ENCODE assay signal across 8 cellular contexts in genomic region chr3:150600647-150601530, GRCh38. TPM values are rescaled to one million over a fixed set of nuclear protein-coding genes. Genes with fewer than 3 reads are reported as not detected.
DNase-seq lines count a peak whose midpoint lies in the region; ATAC-seq, FAIRE-seq and TF ChIP-seq lines count a peak whose summit lies in the region.
"Not testable (repeated sequence)": the region's sequence is repeated elsewhere in the genome, so short reads cannot be mapped to it uniquely, and the experiment has no call there.

No MANE protein-coding gene starts in this region.

- 89% methylated on average over 12 of the region's 13 CpGs for WGBS in HUES64
- under 1% methylated on average over 11 of the region's 13 CpGs for WGBS in K562 (ENCODE audit: insufficient coverage, low coverage, missing lambda C conversion rate)

- TF ChIP-seq RAD21 in K562 (CRISPR knock-in tag; conservative IDR thresholded peaks at IDR 0.05 in 1 of 2, IDR thresholded peaks at IDR 0.05 in 1 of 2) = not testable (repeated sequence)

- not testable (repeated sequence) for H3K9me2 ChIP-seq in PC-3 (replicated peaks; ENCODE audit: low read length)

- not testable (repeated sequence) for H3K27ac ChIP-seq in A673 (ENCODE audit: low read depth, low read length, poor library complexity, severe bottlenecking)
- H3K27ac ChIP-seq in HUES64 (ENCODE audit: low read depth, low read length) (peak overlapping the region; percentile 89), PC-3 (ENCODE audit: low read length) (peak overlapping the region; percentile 94), K562 (ENCODE audit: extremely low read depth, low read depth, low read length) (peak overlapping the region; percentile 79)

- H3K9me3 ChIP-seq in A673 (ENCODE audit: low read depth, low read length, poor library complexity, severe bottlenecking); HUES64 (ENCODE audit: insufficient read depth, low read depth, low read length); PC-3 (ENCODE audit: low read length); K562 (replicated peaks; ENCODE audit: control insufficient read depth, insufficient read depth, low read depth, low read length): not testable (repeated sequence)

- BruUV-seq in A673 (replicated peaks; lab: Mats Ljungman, UMichigan) = TSS peak; percentile 24
- TSS peak; percentile 5 for BruUV-seq in PC-3 (replicated peaks; lab: Mats Ljungman, UMichigan)
- TSS peak; percentile 42 for BruUV-seq in K562 (replicated peaks; lab: Mats Ljungman, UMichigan)

- CTCF ChIA-PET in A673 (lab: Charles Lee); PC-3 (lab: Charles Lee); activated CD4-positive, alpha-beta T cell treated with anti-CD3 and anti-CD28 coated beads for 36 hours (lab: Charles Lee); K562 (lab: Yijun Ruan, JAX; ENCODE audit: low intra/inter-chr PET ratio): not testable (repeated sequence)

- POLR2A ChIA-PET in A673 (lab: Charles Lee; ENCODE audit: low non-redundant PET); activated CD4-positive, alpha-beta T cell treated with anti-CD3 and anti-CD28 coated beads for 36 hours (lab: Charles Lee); naive thymus-derived CD8-positive, alpha-beta T cell (lab: Charles Lee): not testable (repeated sequence)
- POLR2A ChIA-PET in PC-3 (lab: Charles Lee; ENCODE audit: unreplicated experiment) (interaction anchor here (0.7 kb wide), 1 partner anchor 420 kb away, joined by 4 read pairs; no protein-coding TSS in a partner anchor), K562 (lab: Yijun Ruan, JAX) (interaction anchor here (0.7 kb wide), 1 partner anchor 335 kb away, joined by 3 read pairs; no protein-coding TSS in a partner anchor)

- peaks cover 45% of the 10 kb centered on the region for H3K4me1 Mint-ChIP-seq in activated CD4-positive, alpha-beta T cell treated with anti-CD3 and anti-CD28 coated beads for 36 hours
- peaks cover 22 to 67% (median 41%) of the 10 kb centered on the region in 4 donors for H3K4me1 Mint-ChIP-seq in naive thymus-derived CD8-positive, alpha-beta T cell

- H2AFZ ChIP-seq in PC-3 (ENCODE audit: low read length) = peak overlapping the region; percentile 4; the same call in 1 of the 2 replicates
- peak overlapping the region; percentile 34; the same call in 1 of the 2 replicates for H2AFZ ChIP-seq in K562 (ENCODE audit: low read depth, low read length)

- peak overlapping the region; percentile 53 for H3K27ac Mint-ChIP-seq in activated CD4-positive, alpha-beta T cell treated with anti-CD3 and anti-CD28 coated beads for 36 hours
- H3K27ac Mint-ChIP-seq in naive thymus-derived CD8-positive, alpha-beta T cell = peak overlapping the region in 4 of 10 donors; percentile 17 to 69 (median 28)

- H3K9me3 Mint-ChIP-seq in activated CD4-positive, alpha-beta T cell treated with anti-CD3 and anti-CD28 coated beads for 36 hours (ENCODE audit: low read depth); naive thymus-derived CD8-positive, alpha-beta T cell: not testable (repeated sequence)

- H3K79me2 ChIP-seq in PC-3 (ENCODE audit: low read length) (peaks cover 92% of the 10 kb centered on the region), K562 (ENCODE audit: control insufficient read depth, insufficient read depth, low read length) (peaks cover 97% of the 10 kb centered on the region)

- H3K27me3 Mint-ChIP-seq in activated CD4-positive, alpha-beta T cell treated with anti-CD3 and anti-CD28 coated beads for 36 hours; naive thymus-derived CD8-positive, alpha-beta T cell: not testable (repeated sequence)

- intact Hi-C loops in A673 (cut with micrococcal nuclease; ENCODE audit: unreplicated experiment) = loop anchor here (5.0 kb wide), 1 partner anchor 101 kb away; the partner anchor contains the start of gene ERICH6
- intact Hi-C loops in PC-3 (cut with micrococcal nuclease) = loop anchor here (5.0 kb wide), 1 partner anchor 101 kb away; the partner anchor contains the start of gene ERICH6
- intact Hi-C loops in activated CD4-positive, alpha-beta T cell treated with anti-CD3 and anti-CD28 coated beads for 36 hours (cut with DNase I, micrococcal nuclease) = loop anchor here (5.0 to 10.0 kb wide), 3 partner anchors 189 to 604 kb away; partner anchors contain the start of gene GPR171 (in 1 of the 2)
- intact Hi-C loops in K562 (cut with micrococcal nuclease) = loop anchor here (1.0 to 10.0 kb wide), 4 partner anchors 56 to 1674 kb away; partner anchors contain the start of gene ERICH6

- H3K4me2 ChIP-seq in PC-3 (ENCODE audit: low read length) (peak overlapping the region; percentile 94), K562 (ENCODE audit: insufficient read depth, low read length) (peak overlapping the region; percentile 75)

- H3K4me1 ChIP-seq in A673 (ENCODE audit: insufficient read depth, low read length, poor library complexity, severe bottlenecking) (peaks cover 11% of the 10 kb centered on the region), HUES64 (ENCODE audit: insufficient read depth, low read length) (peaks cover 43% of the 10 kb centered on the region), PC-3 (ENCODE audit: insufficient read depth, low read length) (peaks cover 48% of the 10 kb centered on the region), K562 (replicated peaks in 1 of 2; ENCODE audit: control insufficient read depth in 2 of 2, insufficient read depth in 2 of 2, low read length in 2 of 2) (peaks cover 12 to 35% of the 10 kb centered on the region in 2 experiments)

- in situ Hi-C loops in K562 (cut with MboI) = not testable (repeated sequence)

- peak; percentile 89 for FAIRE-seq in K562 (lab: Jason Lieb, UNC)

- DNase-seq in A673 (ENCODE audit: low spot score); GM12864 (ENCODE audit: low read depth); activated CD4-positive, alpha-beta T cell treated with anti-CD3 and anti-CD28 coated beads for 36 hours; naive thymus-derived CD8-positive, alpha-beta T cell: not testable (repeated sequence)
- DNase-seq in PC-3 (peak; percentile 79), K562 (ENCODE audit: extremely low read depth in 1 of 4, low spot score in 3 of 4) (peak; percentile 27 to 82 (median 40)), fibroblast of mammary gland (ENCODE audit: low read depth) (peak; percentile 50)

- TF ChIP-seq POLR2A in K562 (conservative IDR thresholded peaks at IDR 0.05) = peak; percentile 68

- H4K20me1 ChIP-seq in PC-3 (ENCODE audit: low read length) = peaks cover 17% of the 10 kb centered on the region
- H4K20me1 ChIP-seq in K562 (replicated peaks; ENCODE audit: control insufficient read depth, insufficient read depth, low read length) = not testable (repeated sequence)

- TF ChIP-seq CTCF in A673 (conservative IDR thresholded peaks at IDR 0.05; ENCODE audit: low read depth, low read length); GM12864 (IDR thresholded peaks at IDR 0.05; ENCODE audit: low read depth, low read length, missing control alignments); PC-3 (conservative IDR thresholded peaks at IDR 0.05; ENCODE audit: low read depth, low read length); K562 (IDR thresholded peaks at IDR 0.05 in 2 of 3, conservative IDR thresholded peaks at IDR 0.05 in 1 of 3; ENCODE audit: insufficient read depth in 2 of 3, low read depth in 1 of 3, low read length in 3 of 3); fibroblast of mammary gland (conservative IDR thresholded peaks at IDR 0.05; ENCODE audit: control insufficient read depth, insufficient read depth, low read depth, low read length): not testable (repeated sequence)

- H3K36me3 ChIP-seq in A673 (ENCODE audit: insufficient read depth, low read length, poor library complexity, severe bottlenecking); HUES64 (ENCODE audit: insufficient read depth, low read length); PC-3 (ENCODE audit: low read depth, low read length); K562 (ENCODE audit: control insufficient read depth, insufficient read depth, low read length): not testable (repeated sequence)

- peak overlapping the region; percentile 44; the same call in 1 of the 2 replicates for H3K9ac ChIP-seq in HUES64 (ENCODE audit: low read depth, low read length)
- peak overlapping the region; percentile 73 for H3K9ac ChIP-seq in PC-3 (ENCODE audit: low read length)
- H3K9ac ChIP-seq in K562 (ENCODE audit: insufficient read depth in 1 of 2, low read depth in 2 of 2, low read length in 2 of 2) = peak overlapping the region; percentile 65 to 80; a peak in 3 of 4 replicates

- H3K36me3 Mint-ChIP-seq in activated CD4-positive, alpha-beta T cell treated with anti-CD3 and anti-CD28 coated beads for 36 hours (ENCODE audit: low read depth) = peaks cover 30% of the 10 kb centered on the region
- not testable (repeated sequence) for H3K36me3 Mint-ChIP-seq in naive thymus-derived CD8-positive, alpha-beta T cell

- TF ChIP-seq EP300 in K562 (IDR thresholded peaks at IDR 0.05; ENCODE audit: low read length) = peak; percentile 76

- peak; percentile 13; the same call in 1 of the 2 replicates for ATAC-seq in PC-3
- not testable (repeated sequence) for ATAC-seq in activated CD4-positive, alpha-beta T cell treated with anti-CD3 and anti-CD28 coated beads for 36 hours; naive thymus-derived CD8-positive, alpha-beta T cell
- ATAC-seq in K562 = peak; percentile 15

- peak overlapping the region; percentile 97 for H3K4me3 Mint-ChIP-seq in activated CD4-positive, alpha-beta T cell treated with anti-CD3 and anti-CD28 coated beads for 36 hours
- peak overlapping the region in 7 of 10 donors; percentile 23 to 97 (median 56) for H3K4me3 Mint-ChIP-seq in naive thymus-derived CD8-positive, alpha-beta T cell

- not testable (repeated sequence) for H3K27me3 ChIP-seq in A673 (replicated peaks; ENCODE audit: insufficient read depth, low read depth, low read length, poor library complexity); HUES64 (ENCODE audit: insufficient read depth, low read length); PC-3 (ENCODE audit: low read length); K562 (ENCODE audit: control insufficient read depth in 2 of 2, insufficient read depth in 2 of 2, low read length in 2 of 2)

- peaks cover 15% of the 10 kb centered on the region for H3F3A ChIP-seq in PC-3 (ENCODE audit: low read length, unreplicated experiment)

- H3K9me1 ChIP-seq in K562 (ENCODE audit: control insufficient read depth, insufficient read depth, low read length) = not testable (repeated sequence)

- H3K4me3 ChIP-seq in A673 (ENCODE audit: low read depth, low read length, poor library complexity, severe bottlenecking); HUES64 (ENCODE audit: low read length); fibroblast of mammary gland (ENCODE audit: control insufficient read depth, low read depth, low read length): not testable (repeated sequence)
- H3K4me3 ChIP-seq in GM12864 (ENCODE audit: low read depth, low read length) (peak overlapping the region; percentile 88), PC-3 (ENCODE audit: low read length) (peak overlapping the region; percentile 94), K562 (peak overlapping the region; percentile 94)

RNA-seq across cellular contexts. Expression of gene SELENOT, which starts 2.2 kb away (rescaled TPM):
- total RNA-seq in A673 (2021) = 99.4 and 108 TPM in 2 replicates
- 87.0 TPM for polyA plus RNA-seq in HUES64 (2013, experiment 1 of 2)
- 76.6 TPM for polyA plus RNA-seq in HUES64 (2013, experiment 2 of 2)
- total RNA-seq in PC-3 (2014; rRNA removed) = 109 and 119 TPM in 2 replicates
- 100 to 1,000 TPM in 1 of 2 experiments, 10 to 100 TPM in 1; 88.6 to 134 TPM for total RNA-seq in activated CD4-positive, alpha-beta T cell treated with anti-CD3 and anti-CD28 coated beads for 36 hours
- 133 and 136 TPM in 2 replicates for total RNA-seq in K562 (2011; cell fraction: chromatin; rRNA removed; ENCODE audit: low replicate concordance)
- 117 and 123 TPM in 2 replicates for total RNA-seq in K562 (2011; cell fraction: nucleolus; rRNA removed)
- 217 and 281 TPM in 2 replicates for total RNA-seq in K562 (2011; cell fraction: nucleoplasm; rRNA removed)
- 33.0 and 107 TPM in 2 replicates for total RNA-seq in K562 (2014; rRNA removed)
- 91.9 and 96.1 TPM in 2 replicates for total RNA-seq in K562 (2014; rRNA removed; fragmentation: Illumina TruSeq; extraction: Trizol)
- 64.5 and 65.0 TPM in 2 replicates for total RNA-seq in K562 (2015; rRNA removed; fragmentation: Illumina TruSeq; extraction: Trizol)
- total RNA-seq in K562 (2021) = 72.0 and 74.0 TPM in 2 replicates
- polyA plus RNA-seq in K562 (2011; rRNA removed) = 273 and 411 TPM in 2 replicates
- 213 and 267 TPM in 2 replicates for polyA plus RNA-seq in K562 (2011; cell fraction: cytosol; rRNA removed)
- 157 and 163 TPM in 2 replicates for polyA plus RNA-seq in K562 (2011; cell fraction: nucleus; rRNA removed)
- polyA plus RNA-seq in K562 (2012) = 69.8 and 94.5 TPM in 2 replicates
- polyA plus RNA-seq in K562 (2014; fragmentation: Illumina TruSeq; extraction: Trizol) = 132 and 151 TPM in 2 replicates
- polyA plus RNA-seq in K562 (2014; fragmentation: Nextera tagmentation; extraction: Ambion mirVana) = 100 to 1,000 TPM; 261 to 317 TPM
- 67.4 and 84.2 TPM in 2 replicates for polyA plus RNA-seq in K562 (2014; rRNA removed)
- polyA minus RNA-seq in K562 (2011; rRNA and poly(A)+ RNA removed) = 314 and 366 TPM in 2 replicates
- polyA minus RNA-seq in K562 (2011; cell fraction: cytosol; rRNA and poly(A)+ RNA removed) = 55.2 and 99.0 TPM in 2 replicates
- polyA minus RNA-seq in K562 (2011; cell fraction: nucleus; rRNA and poly(A)+ RNA removed) = 27.2 and 43.2 TPM in 2 replicates
- 10 to 100 TPM; 61.4 to 68.5 TPM for total RNA-seq in naive thymus-derived CD8-positive, alpha-beta T cell
- 100 to 1,000 TPM; 142 to 267 (median 173) TPM for polyA plus RNA-seq in naive thymus-derived CD8-positive, alpha-beta T cell

RNA-seq across cellular contexts. Expression of gene EIF2A, which starts 54.3 kb away (rescaled TPM):
- total RNA-seq in A673 (2021) (105 and 113 TPM in 2 replicates), PC-3 (2014; rRNA removed) (67.9 and 92.4 TPM in 2 replicates), K562 (2014; rRNA removed) (99.8 and 168 TPM in 2 replicates), K562 (2014; rRNA removed; fragmentation: Illumina TruSeq; extraction: Trizol) (178 and 206 TPM in 2 replicates), K562 (2015; rRNA removed; fragmentation: Illumina TruSeq; extraction: Trizol) (139 and 146 TPM in 2 replicates), K562 (2021) (106 and 115 TPM in 2 replicates)
- polyA plus RNA-seq in HUES64 (2013, experiment 1 of 2) = 73.7 TPM
- polyA plus RNA-seq in HUES64 (2013, experiment 2 of 2) = 85.0 TPM
- 100 to 1,000 TPM; 119 to 182 TPM for total RNA-seq in activated CD4-positive, alpha-beta T cell treated with anti-CD3 and anti-CD28 coated beads for 36 hours
- 108 and 296 TPM in 2 replicates for total RNA-seq in K562 (2011; cell fraction: chromatin; rRNA removed; ENCODE audit: low replicate concordance)
- total RNA-seq in K562 (2011; cell fraction: nucleolus; rRNA removed) = 44.5 and 67.6 TPM in 2 replicates
- 111 and 161 TPM in 2 replicates for total RNA-seq in K562 (2011; cell fraction: nucleoplasm; rRNA removed)
- polyA plus RNA-seq in K562 (2011; rRNA removed) (181 and 193 TPM in 2 replicates), K562 (2014; fragmentation: Illumina TruSeq; extraction: Trizol) (158 and 192 TPM in 2 replicates), K562 (2014; fragmentation: Nextera tagmentation; extraction: Ambion mirVana) (100 to 1,000 TPM; 130 to 172 TPM), K562 (2014; rRNA removed) (129 and 166 TPM in 2 replicates)
- 67.1 and 141 TPM in 2 replicates for polyA plus RNA-seq in K562 (2011; cell fraction: cytosol; rRNA removed)
- 51.4 and 121 TPM in 2 replicates for polyA plus RNA-seq in K562 (2011; cell fraction: nucleus; rRNA removed)
- polyA plus RNA-seq in K562 (2012) = 77.8 and 158 TPM in 2 replicates
- polyA minus RNA-seq in K562 (2011; rRNA and poly(A)+ RNA removed) = 237 and 320 TPM in 2 replicates
- 80.2 and 84.4 TPM in 2 replicates for polyA minus RNA-seq in K562 (2011; cell fraction: cytosol; rRNA and poly(A)+ RNA removed)
- 63.4 and 106 TPM in 2 replicates for polyA minus RNA-seq in K562 (2011; cell fraction: nucleus; rRNA and poly(A)+ RNA removed)
- 100 to 1,000 TPM; 103 to 120 TPM for total RNA-seq in naive thymus-derived CD8-positive, alpha-beta T cell
- 10 to 100 TPM; 47.7 to 67.2 (median 50.8) TPM for polyA plus RNA-seq in naive thymus-derived CD8-positive, alpha-beta T cell

RNA-seq across cellular contexts. Expression of gene SERP1, which starts 54.6 kb away (rescaled TPM):
- total RNA-seq in A673 (2021) (86.5 and 91.7 TPM in 2 replicates), PC-3 (2014; rRNA removed) (439 and 552 TPM in 2 replicates), K562 (2014; rRNA removed) (443 and 512 TPM in 2 replicates), K562 (2014; rRNA removed; fragmentation: Illumina TruSeq; extraction: Trizol) (121 and 129 TPM in 2 replicates), K562 (2015; rRNA removed; fragmentation: Illumina TruSeq; extraction: Trizol) (101 and 109 TPM in 2 replicates), K562 (2021) (147 TPM in 2 replicates)
- 74.6 TPM for polyA plus RNA-seq in HUES64 (2013, experiment 1 of 2)
- polyA plus RNA-seq in HUES64 (2013, experiment 2 of 2) = 79.7 TPM
- total RNA-seq in activated CD4-positive, alpha-beta T cell treated with anti-CD3 and anti-CD28 coated beads for 36 hours = 10 to 100 TPM; 84.6 to 96.1 TPM
- total RNA-seq in K562 (2011; cell fraction: chromatin; rRNA removed; ENCODE audit: low replicate concordance) = 47.1 and 59.9 TPM in 2 replicates
- total RNA-seq in K562 (2011; cell fraction: nucleolus; rRNA removed) = 50.2 and 53.3 TPM in 2 replicates
- total RNA-seq in K562 (2011; cell fraction: nucleoplasm; rRNA removed) = 57.8 and 84.3 TPM in 2 replicates
- polyA plus RNA-seq in K562 (2011; rRNA removed) (122 and 142 TPM in 2 replicates), K562 (2014; fragmentation: Illumina TruSeq; extraction: Trizol) (85.2 and 94.4 TPM in 2 replicates), K562 (2014; fragmentation: Nextera tagmentation; extraction: Ambion mirVana) (10 to 100 TPM; 38.6 to 42.4 TPM), K562 (2014; rRNA removed) (190 and 246 TPM in 2 replicates)
- polyA plus RNA-seq in K562 (2011; cell fraction: cytosol; rRNA removed) = 93.1 and 259 TPM in 2 replicates
- 80.0 and 102 TPM in 2 replicates for polyA plus RNA-seq in K562 (2011; cell fraction: nucleus; rRNA removed)
- 134 and 164 TPM in 2 replicates for polyA plus RNA-seq in K562 (2012)
- polyA minus RNA-seq in K562 (2011; rRNA and poly(A)+ RNA removed) = 93.5 and 108 TPM in 2 replicates
- polyA minus RNA-seq in K562 (2011; cell fraction: cytosol; rRNA and poly(A)+ RNA removed) = 88.9 and 124 TPM in 2 replicates
- 71.1 and 134 TPM in 2 replicates for polyA minus RNA-seq in K562 (2011; cell fraction: nucleus; rRNA and poly(A)+ RNA removed)
- total RNA-seq in naive thymus-derived CD8-positive, alpha-beta T cell = 100 to 1,000 TPM; 114 to 118 TPM
- polyA plus RNA-seq in naive thymus-derived CD8-positive, alpha-beta T cell = 100 to 1,000 TPM; 121 to 165 (median 144) TPM
